1 cellular context compared by ENCODE assay signal in genomic region chr12:14613718-14614117, GRCh38.
TF ChIP-seq lines count a peak whose summit lies in the region.

No MANE protein-coding gene starts in this region.

TF ChIP-seq in GM12878, 131 proteins besides CTCF, POLR2A, EP300 and RAD21 (continued from another document):
- peak; percentile 63; the same call in 1 of the 2 replicates for TF ChIP-seq ZNF687 (IDR thresholded peaks at IDR 0.05)
- TF ChIP-seq IRF3 (IDR thresholded peaks at IDR 0.05), result no peak
- peak; percentile 83 for TF ChIP-seq MYB (IDR thresholded peaks at IDR 0.05; ENCODE audit: borderline replicate concordance, low read depth, low read length)
- peak; percentile 33; the same call in 1 of the 2 replicates for TF ChIP-seq MLLT1 (IDR thresholded peaks at IDR 0.05)
- no peak for TF ChIP-seq HDGF (IDR thresholded peaks at IDR 0.05)
- TF ChIP-seq ZNF622 (IDR thresholded peaks at IDR 0.05), result no peak
- TF ChIP-seq BHLHE40 (IDR thresholded peaks at IDR 0.05; ENCODE audit: borderline replicate concordance in 1 of 2, low read depth in 2 of 2, low read length in 1 of 2), result peak; percentile 25 to 56; a peak in 2 of 4 replicates
- TF ChIP-seq MTA3 (IDR thresholded peaks at IDR 0.05; ENCODE audit: borderline replicate concordance, low read length), result peak; percentile 85; the same call in 1 of the 2 replicates
- TF ChIP-seq BCL3 (IDR thresholded peaks at IDR 0.05; ENCODE audit: borderline replicate concordance, insufficient read depth, low read depth, low read length, poor library complexity, severe bottlenecking), result peak; percentile 36
- no peak for TF ChIP-seq MAX (IDR thresholded peaks at IDR 0.05; ENCODE audit: low read depth, low read length)
- TF ChIP-seq ZNF384 (IDR thresholded peaks at IDR 0.05; ENCODE audit: borderline replicate concordance, low read depth, low read length), result no peak
- no peak for TF ChIP-seq HCFC1 (IDR thresholded peaks at IDR 0.05; ENCODE audit: low read length)
- TF ChIP-seq TCF7 (IDR thresholded peaks at IDR 0.05; ENCODE audit: borderline replicate concordance), result peak; percentile 10; the same call in 1 of the 2 replicates
- TF ChIP-seq CBFB (IDR thresholded peaks at IDR 0.05; ENCODE audit: low read depth), result peak; percentile 61
- no peak for TF ChIP-seq JUND (IDR thresholded peaks at IDR 0.05; ENCODE audit: low read depth, low read length)
- no peak for TF ChIP-seq ZNF274 (IDR thresholded peaks at IDR 0.05; ENCODE audit: insufficient read depth, insufficient read length)
- TF ChIP-seq RELA (IDR thresholded peaks at IDR 0.05; ENCODE audit: borderline replicate concordance, partially characterized antibody), result no peak
- TF ChIP-seq PAX5 (IDR thresholded peaks at IDR 0.05; ENCODE audit: borderline replicate concordance, low read depth, low read length), result peak; percentile 97
- peak; percentile 73; the same call in 1 of the 2 replicates for TF ChIP-seq MEF2A (IDR thresholded peaks at IDR 0.05; ENCODE audit: insufficient read depth, low read depth, low read length)
- peak; percentile 96 for TF ChIP-seq FOXM1 (IDR thresholded peaks at IDR 0.05; ENCODE audit: low read depth, low read length)
- TF ChIP-seq HDAC6 (IDR thresholded peaks at IDR 0.05; ENCODE audit: unreplicated experiment), result no peak
